In the genomic region with DNA sequence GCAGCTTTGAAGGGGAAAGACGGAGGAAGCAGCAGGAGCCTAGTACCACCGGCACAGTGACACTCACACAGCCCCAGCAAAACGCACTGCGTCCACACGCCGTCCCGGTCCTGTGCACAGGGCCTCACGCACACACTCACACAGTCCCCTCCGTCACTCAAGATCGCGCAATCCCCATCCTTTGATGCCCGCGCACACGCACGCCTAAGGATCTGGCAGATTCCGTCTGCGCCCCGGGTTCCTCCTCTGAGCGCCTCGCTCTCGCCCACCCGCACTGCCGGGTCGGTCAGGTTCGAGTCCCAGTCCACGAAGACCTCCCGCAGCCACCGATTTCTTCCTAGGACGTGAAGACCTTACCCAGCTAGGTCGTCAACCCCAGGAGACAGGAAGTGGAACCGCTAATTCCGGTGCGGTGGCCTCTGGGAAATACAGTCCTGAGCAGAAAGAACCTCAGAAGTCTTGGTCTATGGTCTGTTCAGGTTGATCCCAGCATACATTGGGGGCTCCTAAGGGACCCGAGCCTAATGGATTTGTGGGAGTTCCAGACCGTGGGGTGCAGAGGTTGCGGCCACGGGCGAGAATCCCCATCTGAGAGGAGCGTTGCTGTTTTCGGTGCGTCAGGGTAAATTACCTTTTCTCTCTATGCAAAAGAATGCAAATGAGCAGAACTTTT, we compare ENCODE assay signal across 8 cellular contexts. TPM values are rescaled to one million over a fixed set of nuclear protein-coding genes. Genes with fewer than 3 reads are reported as not detected.
DNase-seq lines count a peak whose midpoint lies in the region; ATAC-seq, FAIRE-seq and TF ChIP-seq lines count a peak whose summit lies in the region.

A gene (minus strand): TSS at position 400 of the 673 bp plus-strand sequence. CDS start 5,899 bp downstream, outside the sequence.

- H3K4me1 ChIP-seq in spleen: peaks cover 11 to 41% (median 25%) of the 10 kb centered on the region in 6 donors

- H3K36me3 ChIP-seq in WERI-Rb-1 (peaks cover 3% of the 10 kb centered on the region), bronchial epithelial cell (ENCODE audit: control insufficient read depth, insufficient read depth, low read length) (no peaks in the 10 kb centered on the region), spleen (peaks cover 0 to 3% (median 0%) of the 10 kb centered on the region in 6 donors)

- H3K27ac ChIP-seq in WERI-Rb-1 (peak within 1 kb of the TSS; percentile 57), spleen (peak within 1 kb of the TSS; percentile 33 to 90 (median 81))

- ATAC-seq in HG02973 (IDR thresholded peaks at IDR 0.05; ENCODE audit: unreplicated experiment) (peak; percentile 57), GM19023 (IDR thresholded peaks at IDR 0.05; ENCODE audit: unreplicated experiment) (no peak)

- H3K9me3 ChIP-seq in WERI-Rb-1 (ENCODE audit: severe bottlenecking): peaks cover 2% of the 10 kb centered on the region
- peaks cover 0 to 60% (median 45%) of the 10 kb centered on the region in 8 donors for H3K9me3 ChIP-seq in spleen

- TF ChIP-seq POLR2A in GM12892 (IDR thresholded peaks at IDR 0.05; ENCODE audit: low read depth, low read length) (peak; percentile 70), spleen (IDR thresholded peaks at IDR 0.05) (no peak)

- FAIRE-seq in GM12892 (lab: Jason Lieb, UNC): peak; percentile 89
- no peak for FAIRE-seq in bronchial epithelial cell (lab: Jason Lieb, UNC)

- DNase-seq in GM12892 (ENCODE audit: insufficient read length) (peak; percentile 42), NCI-H2171 (lab: John Stamatoyannopoulos, UW) (peak; percentile 64), WERI-Rb-1 (peak; percentile 68), bronchial epithelial cell (ENCODE audit: low read depth) (peak; percentile 35), inferior parietal cortex (ENCODE audit: extremely low spot score) (peak; percentile 88), spleen (peak; percentile 92)

- TF ChIP-seq CTCF in WERI-Rb-1 (IDR thresholded peaks at IDR 0.05; ENCODE audit: low read depth, low read length): no peak
- TF ChIP-seq CTCF in bronchial epithelial cell (IDR thresholded peaks at IDR 0.05; ENCODE audit: insufficient read depth, low read length, severe bottlenecking): no peak
- no peak for TF ChIP-seq CTCF in spleen (IDR thresholded peaks at IDR 0.05 in 8 of 11, conservative IDR thresholded peaks at IDR 0.05 in 3 of 11)

- H3K4me3 ChIP-seq in WERI-Rb-1 (ENCODE audit: low read depth, low read length) (peak within 1 kb of the TSS; percentile 66), bronchial epithelial cell (ENCODE audit: low read depth, low read length) (peak within 1 kb of the TSS; percentile 69), spleen (peak within 1 kb of the TSS; percentile 75 to 87 (median 78))

- H3K27me3 ChIP-seq in WERI-Rb-1 (ENCODE audit: insufficient read depth, low read depth, severe bottlenecking): no peaks in the 10 kb centered on the region
- no peaks in the 10 kb centered on the region for H3K27me3 ChIP-seq in bronchial epithelial cell (ENCODE audit: control insufficient read depth, insufficient read depth, low read length)
- no peaks in the 10 kb centered on the region for H3K27me3 ChIP-seq in spleen (replicated peaks in 1 of 7)

- 0 to 1% (median 0%) methylated on average over 30 to 41 of the region's 41 CpGs for WGBS in spleen, 5 donors

- intact Hi-C loops in spleen (cut with DNase I; ENCODE audit: low total_unique reads): loop anchor here (5.0 kb wide), 1 partner anchor 149 kb away; no protein-coding TSS in a partner anchor

RNA-seq across cellular contexts. Expression of the gene that starts here (rescaled TPM):
- polyA plus RNA-seq in GM12892 (2012; ENCODE audit: missing spikeins): 17.0 TPM
- total RNA-seq in bronchial epithelial cell (7.9 and 11.0 TPM in 2 replicates), spleen (10 to 100 TPM; 23.7 to 42.3 (median 32.1) TPM)
- polyA plus RNA-seq in spleen: 10 to 100 TPM in 1 of 3 donors, 1 to 10 TPM in 2; 7.8 to 11.4 (median 8.6) TPM

Comparison
In these comparisons a context has a peak if more than half of its experiments do, and no peak if none do; other contexts are left out.
1. DNase-seq: peak in every context shown above with its lines; median percentile 92 in spleen; 88 in inferior parietal cortex; 68 in WERI-Rb-1; 64 in NCI-H2171; 42 in GM12892; 35 in bronchial epithelial cell.